Comparison of ENCODE assay signal across 34 cellular contexts in genomic region chr2:146890491-146890890, GRCh38.
"Had no signal": no experiment of that assay in that cellular context is flagged by ENCODE, and none has a peak within 500 bp of the region (broad histone marks: within the 10 kb centered on the region; RNA-seq: fewer than 3 reads in every experiment).

No MANE protein-coding gene starts in this region.

- DNase-seq: activated B cell treated with CpG ODN at 0.5 μM for 24 hours; activated CD4-positive, alpha-beta T cell treated with anti-CD3 and anti-CD28 coated beads for 48 hours; activated CD4-positive, alpha-beta T cell treated with anti-CD3 and anti-CD28 coated beads, Interleukin-2, amount 50 U/mL, for 1 hour; activated CD4-positive, alpha-beta T cell treated with anti-CD3 and anti-CD28 coated beads, Interleukin-2, amount 50 U/mL, for 48 hours; activated CD8-positive, alpha-beta memory T cell treated with anti-CD3 and anti-CD28 coated beads for 24 hours; activated CD8-positive, alpha-beta T cell treated with anti-CD3 and anti-CD28 coated beads for 36 hours; activated effector memory CD4-positive, alpha-beta T cell treated with anti-CD3 and anti-CD28 coated beads, Interleukin-2, amount 50 U/mL, for 16 hours; activated naive CD4-positive, alpha-beta T cell treated with anti-CD3 and anti-CD28 coated beads for 36 hours; activated naive CD8-positive, alpha-beta T cell treated with anti-CD3 and anti-CD28 coated beads for 36 hours; activated naive CD8-positive, alpha-beta T cell treated with anti-CD3 and anti-CD28 coated beads, Interleukin-2, amount 50 U/mL, for 24 hours; activated T-cell treated with anti-CD3 and anti-CD28 coated beads, Interleukin-2, amount 50 U/mL, for 4 hours; central memory CD4-positive, alpha-beta T cell; cerebellar nuclear complex; effector memory CD4-positive, alpha-beta T cell; esophagus squamous epithelium; foreskin keratinocyte; gastrocnemius medialis; glutamatergic neuron; heart left ventricle; hypothalamus; T-helper 1 cell; T-helper 17 cell; T1000; WERI-Rb-1 had no signal

- H3K9me3 Mint-ChIP-seq: activated B cell treated with CpG ODN at 0.5 μM for 24 hours; activated CD8-positive, alpha-beta T cell treated with anti-CD3 and anti-CD28 coated beads for 36 hours; activated naive CD4-positive, alpha-beta T cell treated with anti-CD3 and anti-CD28 coated beads for 36 hours; activated naive CD4-positive, alpha-beta T cell treated with anti-CD3 and anti-CD28 coated beads, Interleukin-2, amount 50 U/mL, for 24 hours; activated naive CD8-positive, alpha-beta T cell treated with anti-CD3 and anti-CD28 coated beads for 36 hours; activated naive CD8-positive, alpha-beta T cell treated with anti-CD3 and anti-CD28 coated beads, Interleukin-2, amount 50 U/mL, for 24 hours; activated T-cell treated with anti-CD3 and anti-CD28 coated beads, Interleukin-2, amount 50 U/mL, for 4 hours; activated T-helper 2 cell treated with anti-CD3 and anti-CD28 coated beads, Interferon-gamma antibody, Interleukin-2, Interleukin-4, amounts not matched to agents 10 μg/mL and 5 μg/mL and 100 μg/mL, durations not matched to agents 14 hours and 24 hours and 36 hours; brain; T-helper 2 cell treated with Interferon-gamma antibody and Interleukin-4, amounts not matched to agents 5 μg/mL and 100 μg/mL, for 36 hours had no signal

- H3K4me3 Mint-ChIP-seq: activated B cell treated with CpG ODN at 0.5 μM for 24 hours; activated CD8-positive, alpha-beta T cell treated with anti-CD3 and anti-CD28 coated beads for 36 hours; activated naive CD4-positive, alpha-beta T cell treated with anti-CD3 and anti-CD28 coated beads for 36 hours; activated naive CD4-positive, alpha-beta T cell treated with anti-CD3 and anti-CD28 coated beads, Interleukin-2, amount 50 U/mL, for 24 hours; activated naive CD8-positive, alpha-beta T cell treated with anti-CD3 and anti-CD28 coated beads for 36 hours; activated naive CD8-positive, alpha-beta T cell treated with anti-CD3 and anti-CD28 coated beads, Interleukin-2, amount 50 U/mL, for 24 hours; activated T-cell treated with anti-CD3 and anti-CD28 coated beads, Interleukin-2, amount 50 U/mL, for 4 hours; brain; dendritic cell treated with granulocyte-macrophage colony-stimulating factor and Interleukin-4, amounts not matched to agents 40 ng/mL and 50 ng/mL, for 4 days; T-helper 17 cell; T-helper 2 cell treated with Interferon-gamma antibody and Interleukin-4, amounts not matched to agents 5 μg/mL and 100 μg/mL, for 36 hours had no signal

- H3K36me3 Mint-ChIP-seq: activated naive CD4-positive, alpha-beta T cell treated with anti-CD3 and anti-CD28 coated beads, Interleukin-2, amount 50 U/mL, for 24 hours; activated naive CD8-positive, alpha-beta T cell treated with anti-CD3 and anti-CD28 coated beads for 36 hours; brain had no signal

- H3K4me1 ChIP-seq: ascending aorta, breast epithelium, esophagus squamous epithelium, gastrocnemius medialis, heart left ventricle had no signal

- H3K27me3 ChIP-seq: ascending aorta, breast epithelium, cardiac muscle cell, esophagus squamous epithelium, foreskin keratinocyte, gastrocnemius medialis, heart left ventricle had no signal

- H3K4me1 Mint-ChIP-seq: activated B cell treated with CpG ODN at 0.5 μM for 24 hours; activated naive CD4-positive, alpha-beta T cell treated with anti-CD3 and anti-CD28 coated beads, Interleukin-2, amount 50 U/mL, for 24 hours; activated naive CD8-positive, alpha-beta T cell treated with anti-CD3 and anti-CD28 coated beads for 36 hours; activated naive CD8-positive, alpha-beta T cell treated with anti-CD3 and anti-CD28 coated beads, Interleukin-2, amount 50 U/mL, for 24 hours; brain; T-helper 17 cell had no signal

- H3K27ac Mint-ChIP-seq: activated CD8-positive, alpha-beta T cell treated with anti-CD3 and anti-CD28 coated beads for 36 hours; activated naive CD4-positive, alpha-beta T cell treated with anti-CD3 and anti-CD28 coated beads for 36 hours; activated naive CD4-positive, alpha-beta T cell treated with anti-CD3 and anti-CD28 coated beads, Interleukin-2, amount 50 U/mL, for 24 hours; activated naive CD8-positive, alpha-beta T cell treated with anti-CD3 and anti-CD28 coated beads for 36 hours; activated naive CD8-positive, alpha-beta T cell treated with anti-CD3 and anti-CD28 coated beads, Interleukin-2, amount 50 U/mL, for 24 hours; activated T-helper 2 cell treated with anti-CD3 and anti-CD28 coated beads, Interferon-gamma antibody, Interleukin-2, Interleukin-4, amounts not matched to agents 10 μg/mL and 5 μg/mL and 100 μg/mL, durations not matched to agents 14 hours and 24 hours and 36 hours; dendritic cell treated with granulocyte-macrophage colony-stimulating factor and Interleukin-4, amounts not matched to agents 40 ng/mL and 50 ng/mL, for 4 days; T-helper 17 cell; T-helper 2 cell treated with Interferon-gamma antibody and Interleukin-4, amounts not matched to agents 5 μg/mL and 100 μg/mL, for 36 hours had no signal

- H3K36me3 ChIP-seq: ascending aorta, breast epithelium, cardiac muscle cell, esophagus squamous epithelium, gastrocnemius medialis, heart left ventricle, WERI-Rb-1 had no signal

- H3K27ac ChIP-seq: ascending aorta, breast epithelium, cardiac muscle cell, coronary artery, epithelial cell of prostate, esophagus squamous epithelium, foreskin keratinocyte, gastrocnemius medialis, heart left ventricle, WERI-Rb-1 had no signal

- H3K27me3 Mint-ChIP-seq: activated B cell treated with CpG ODN at 0.5 μM for 24 hours; activated CD8-positive, alpha-beta T cell treated with anti-CD3 and anti-CD28 coated beads for 36 hours; activated naive CD4-positive, alpha-beta T cell treated with anti-CD3 and anti-CD28 coated beads, Interleukin-2, amount 50 U/mL, for 24 hours; activated naive CD8-positive, alpha-beta T cell treated with anti-CD3 and anti-CD28 coated beads, Interleukin-2, amount 50 U/mL, for 24 hours; brain; dendritic cell treated with granulocyte-macrophage colony-stimulating factor and Interleukin-4, amounts not matched to agents 40 ng/mL and 50 ng/mL, for 4 days; T-helper 17 cell had no signal

- H3K9me3 ChIP-seq: ascending aorta, breast epithelium, esophagus squamous epithelium, gastrocnemius medialis, heart left ventricle had no signal

- H3K4me3 ChIP-seq: ascending aorta, breast epithelium, cardiac muscle cell, coronary artery, esophagus squamous epithelium, gastrocnemius medialis, heart left ventricle had no signal
